In genomic region chr6:74585779-74586178, GRCh38 we compare ENCODE assay signal across 23 cellular contexts.
A peak's percentile ranks its signal among the peaks of the same experiment; 100 is the strongest.
DNase-seq lines count a peak whose midpoint lies in the region; ATAC-seq, FAIRE-seq and TF ChIP-seq lines count a peak whose summit lies in the region.
"Had no signal": no experiment of that assay in that cellular context is flagged by ENCODE, and none has a peak within 500 bp of the region (broad histone marks: within the 10 kb centered on the region; RNA-seq: fewer than 3 reads in every experiment).

No MANE protein-coding gene starts in this region.

- peak; percentile 20 for DNase-seq in HTR-8/SVneo (ENCODE audit: insufficient read length, low spot score)
- DNase-seq in astrocyte of the spinal cord (ENCODE audit: low read depth, low spot score) = peak; percentile 51
- peak; percentile 14 for DNase-seq in fibroblast of villous mesenchyme (ENCODE audit: low read depth)
- DNase-seq in superior temporal gyrus (ENCODE audit: extremely low spot score) = peak; percentile 28
- DNase-seq in cardiac septum (ENCODE audit: low spot score) = no peak
- DNase-seq in NCI-H2029 treated with DMSO at 0.1 percent for 48 hours (lab: John Stamatoyannopoulos, UW) = no peak
- DNase-seq: activated CD8-positive, alpha-beta T cell treated with anti-CD3 and anti-CD28 coated beads for 36 hours; aorta; Calu3; cerebellar nuclear complex; H7; heart left ventricle; NCI-H1417; NCI-H2081; NCI-H748 treated with DMSO at 0.1 percent for 48 hours; sigmoid colon; stimulated activated CD4-positive, alpha-beta T cell treated with anti-CD3 and anti-CD28 coated beads, Interleukin-15, amount 100 ng/mL, for 24 hours; stimulated activated naive B cell treated with anti-CD40 and anti-IgM and Interleukin-4, amounts not matched to agents 10 μg/mL and 1 μg/mL and 100 μg/mL, for 72 hours; T-helper 17 cell had no signal

- FAIRE-seq in HTR-8/SVneo (lab: Jason Lieb, UNC) = no peak
- FAIRE-seq: GM12891, RCC 7860 had no signal

- intact Hi-C loops in cardiac septum (cut with DNase I) = no loop called here

- H3K4me3 ChIP-seq in astrocyte of the spinal cord (ENCODE audit: low read depth, low read length) = no peak overlapping the region
- no peak overlapping the region for H3K4me3 ChIP-seq in fibroblast of villous mesenchyme (ENCODE audit: low read depth, low read length)
- H3K4me3 ChIP-seq: heart left ventricle, sigmoid colon had no signal

- in situ Hi-C loops in astrocyte of the spinal cord (cut with HindIII; ENCODE audit: low sequenced_read_pairs) = no loop called here

- TF ChIP-seq CTCF in astrocyte of the spinal cord (IDR thresholded peaks at IDR 0.05; ENCODE audit: low read depth, low read length) (no peak), fibroblast of villous mesenchyme (IDR thresholded peaks at IDR 0.05; ENCODE audit: insufficient read depth, low read depth, low read length) (no peak)

- no peak for ATAC-seq in HG03520 (IDR thresholded peaks at IDR 0.05; ENCODE audit: unreplicated experiment)
- ATAC-seq: activated CD8-positive, alpha-beta T cell treated with anti-CD3 and anti-CD28 coated beads for 36 hours; activated naive CD4-positive, alpha-beta T cell treated with anti-CD3 and anti-CD28 coated beads, Interleukin-2, amount 50 U/mL, for 72 hours; heart left ventricle; stimulated activated naive B cell treated with anti-CD40 and anti-IgM and Interleukin-4, amounts not matched to agents 10 μg/mL and 1 μg/mL and 100 μg/mL, for 72 hours; T-helper 17 cell had no signal

Comparison
In these comparisons a context has a peak if more than half of its experiments do, and no peak if none do; other contexts are left out.
1. DNase-seq: peak in HTR-8/SVneo (single experiment), astrocyte of the spinal cord (single experiment), fibroblast of villous mesenchyme (single experiment) and superior temporal gyrus (single experiment); none in cardiac septum (single experiment) and NCI-H2029 treated with DMSO at 0.1 percent for 48 hours (single experiment).